1 cellular context compared by ENCODE assay signal in genomic region chr7:43572516-43573049, GRCh38.
TF ChIP-seq lines count a peak whose summit lies in the region.

No MANE protein-coding gene starts in this region.

TF ChIP-seq in K562, 482 proteins besides CTCF, POLR2A, EP300 and RAD21 (continued from another document and continues in another):
- TF ChIP-seq TFAP4 (CRISPR knock-in tag; IDR thresholded peaks at IDR 0.05; ENCODE audit: borderline replicate concordance) (no peak), GTF2F1 (IDR thresholded peaks at IDR 0.05; ENCODE audit: low read depth, low read length) (no peak), PTBP1 (IDR thresholded peaks at IDR 0.05; ENCODE audit: low read depth, low read length) (no peak), MCM3 (IDR thresholded peaks at IDR 0.05) (no peak), NELFE (IDR thresholded peaks at IDR 0.05; ENCODE audit: insufficient read depth, insufficient read length) (no peak), HNRNPL (IDR thresholded peaks at IDR 0.05; ENCODE audit: low read depth, low read length) (no peak), SIRT6 (IDR thresholded peaks at IDR 0.05; ENCODE audit: low read depth, low read length) (no peak), U2AF2 (optimal IDR thresholded peaks at IDR 0.05; ENCODE audit: low read depth, low read length) (no peak), TEAD4 (IDR thresholded peaks at IDR 0.05; ENCODE audit: low read length) (peak; percentile 38; the same call in 1 of the 2 replicates), TEAD4 (CRISPR knock-in tag; IDR thresholded peaks at IDR 0.05; ENCODE audit: borderline replicate concordance) (no peak), ZBTB12 (CRISPR knock-in tag; IDR thresholded peaks at IDR 0.05) (no peak), CHAMP1 (IDR thresholded peaks at IDR 0.05) (no peak), SMAD4 (CRISPR knock-in tag; conservative IDR thresholded peaks at IDR 0.05) (0 out of 2 replicates have a peak, but pooled peaks have one; percentile 17), ZEB2 (IDR thresholded peaks at IDR 0.05) (0 out of 2 replicates have a peak, but pooled peaks have one; percentile 15), ZFPM2 (CRISPR knock-in tag; IDR thresholded peaks at IDR 0.05) (no peak), PTRF (tag; IDR thresholded peaks at IDR 0.05) (no peak), ZNF444 (CRISPR knock-in tag; IDR thresholded peaks at IDR 0.05) (no peak), SRF (CRISPR knock-in tag; IDR thresholded peaks at IDR 0.05) (no peak), ZNF431 (CRISPR knock-in tag; IDR thresholded peaks at IDR 0.05) (no peak), ZNF217 (CRISPR knock-in tag; IDR thresholded peaks at IDR 0.05) (no peak), SAFB2 (IDR thresholded peaks at IDR 0.05; ENCODE audit: borderline replicate concordance, low read depth, low read length, severe bottlenecking) (no peak), SMAD2 (IDR thresholded peaks at IDR 0.05; ENCODE audit: low read depth, low read length) (no peak), HLTF (IDR thresholded peaks at IDR 0.05) (no peak), SIN3A (IDR thresholded peaks at IDR 0.05; ENCODE audit: borderline replicate concordance in 2 of 2, control insufficient read depth in 1 of 2, low read depth in 2 of 2, low read length in 2 of 2) (no peak), SMARCA5 (IDR thresholded peaks at IDR 0.05) (no peak), TEAD2 (tag; IDR thresholded peaks at IDR 0.05) (0 out of 2 replicates have a peak, but pooled peaks have one; percentile 15), SRSF3 (IDR thresholded peaks at IDR 0.05; ENCODE audit: insufficient read depth, low read length) (no peak), ZHX1 (conservative IDR thresholded peaks at IDR 0.05; ENCODE audit: low read length) (no peak), FOXK1 (CRISPR knock-in tag; IDR thresholded peaks at IDR 0.05; ENCODE audit: borderline replicate concordance) (no peak), MECOM (CRISPR knock-in tag; IDR thresholded peaks at IDR 0.05) (no peak), SMARCA4 (IDR thresholded peaks at IDR 0.05) (peak; percentile 80), CHD7 (IDR thresholded peaks at IDR 0.05; ENCODE audit: low read depth, low read length) (no peak), LARP7 (IDR thresholded peaks at IDR 0.05) (no peak), SAFB (IDR thresholded peaks at IDR 0.05; ENCODE audit: borderline replicate concordance, low read depth, low read length) (no peak), ATF7 (IDR thresholded peaks at IDR 0.05) (peak; percentile 72), SNIP1 (IDR thresholded peaks at IDR 0.05; ENCODE audit: low read depth) (no peak), HES1 (IDR thresholded peaks at IDR 0.05; ENCODE audit: low read depth) (no peak), FOXP4 (CRISPR knock-in tag; IDR thresholded peaks at IDR 0.05; ENCODE audit: borderline replicate concordance) (no peak), ZNF184 (CRISPR knock-in tag; IDR thresholded peaks at IDR 0.05) (no peak), MAFF (IDR thresholded peaks at IDR 0.05; ENCODE audit: low read length) (peak; percentile 90), RFX5 (IDR thresholded peaks at IDR 0.05; ENCODE audit: low read depth, low read length) (no peak), STAT5A (IDR thresholded peaks at IDR 0.05; ENCODE audit: borderline replicate concordance, low read length) (no peak), PURB (CRISPR knock-in tag; IDR thresholded peaks at IDR 0.05; ENCODE audit: low read depth) (no peak), ZNF778 (CRISPR knock-in tag; IDR thresholded peaks at IDR 0.05) (no peak), IRF1 (CRISPR knock-in tag; IDR thresholded peaks at IDR 0.05; ENCODE audit: borderline replicate concordance) (no peak)
